Comparison of ENCODE assay signal across 20 cellular contexts in genomic region chr6:166533205-166533824, GRCh38.
"Had no signal": no experiment of that assay in that cellular context is flagged by ENCODE, and none has a peak within 500 bp of the region (broad histone marks: within the 10 kb centered on the region; RNA-seq: fewer than 3 reads in every experiment).

No MANE protein-coding gene starts in this region.

- FAIRE-seq: kidney, TTC549 had no signal

- H3K27ac ChIP-seq: body of pancreas, coronary artery, psoas muscle, right lobe of liver, spleen had no signal

- H3K4me1 ChIP-seq: body of pancreas, psoas muscle, spleen had no signal

- H3K4me3 ChIP-seq: body of pancreas, coronary artery, psoas muscle, right lobe of liver, spleen had no signal

- H3K36me3 ChIP-seq: right lobe of liver had no signal

- H3K9me3 ChIP-seq: body of pancreas, psoas muscle, right lobe of liver, spleen had no signal

- H3K27me3 ChIP-seq: body of pancreas, right lobe of liver, spleen had no signal

- ATAC-seq: activated CD8-positive, alpha-beta T cell treated with anti-CD3 and anti-CD28 coated beads, Interleukin-2, amount 10 ng/mL, durations not matched to agents 7 days and 5 days; body of pancreas; left ventricle myocardium superior; psoas muscle had no signal

- DNase-seq: activated B cell treated with CpG ODN at 0.5 μM for 24 hours; activated CD4-positive, alpha-beta T cell treated with anti-CD3 and anti-CD28 coated beads, Interleukin-2, amount 10 ng/mL, durations not matched to agents 24 days and 14 days; activated CD8-positive, alpha-beta memory T cell treated with anti-CD3 and anti-CD28 coated beads, Interleukin-2, amount 50 U/mL, for 4 hours; activated CD8-positive, alpha-beta T cell treated with anti-CD3 and anti-CD28 coated beads, Interleukin-2, amount 10 ng/mL, durations not matched to agents 7 days and 5 days; activated gamma-delta T cell treated with Interleukin-2 at 50 U/mL for 16 hours; activated naive CD8-positive, alpha-beta T cell treated with anti-CD3 and anti-CD28 coated beads for 36 hours; amygdala; body of pancreas; caudate nucleus; foreskin fibroblast; hypothalamus; kidney; left ventricle myocardium superior; mesendoderm; nephron progenitor cell; psoas muscle; right lobe of liver; spleen had no signal
